In the genomic region with DNA sequence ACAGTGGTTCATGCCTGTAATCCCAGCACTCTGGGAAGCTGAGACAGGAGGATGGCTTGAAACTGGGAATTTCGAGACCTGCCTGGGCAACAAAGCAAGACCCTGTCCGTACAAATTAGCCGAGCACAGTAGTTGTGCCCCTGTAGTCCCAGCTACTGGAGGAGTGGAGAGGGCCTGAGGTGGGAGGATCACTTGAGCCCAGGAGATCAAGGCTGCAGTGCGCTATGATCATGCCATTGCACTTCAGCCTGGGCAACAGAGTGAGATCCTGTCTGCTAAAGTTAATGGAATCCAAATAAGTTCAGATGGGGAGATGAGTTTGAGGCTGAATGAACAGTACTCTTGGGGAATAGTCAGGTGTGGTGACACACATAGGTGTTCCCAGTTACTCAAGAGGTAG, we compare ENCODE assay signal across 30 cellular contexts. TPM values are rescaled to one million over a fixed set of nuclear protein-coding genes. Genes with fewer than 3 reads are reported as not detected.
"Had no signal": no experiment of that assay in that cellular context is flagged by ENCODE, and none has a peak within 500 bp of the region (broad histone marks: within the 10 kb centered on the region; RNA-seq: fewer than 3 reads in every experiment).

No MANE protein-coding gene starts in this region.

- H3K36me3 Mint-ChIP-seq: activated naive CD4-positive, alpha-beta T cell treated with anti-CD3 and anti-CD28 coated beads, Interleukin-2, amount 50 U/mL, for 72 hours; natural killer cell treated with Interleukin-12 subunit alpha and Interleukin-12 subunit beta and Interleukin-15 and Interleukin-18, amount 100 ng/mL, for 72 hours; stimulated activated memory B cell treated with anti-CD40 and anti-IgM and Interleukin-4, amounts not matched to agents 10 μg/mL and 1 μg/mL and 100 μg/mL, for 72 hours had no signal

- H3K4me1 Mint-ChIP-seq: central memory CD8-positive, alpha-beta T cell; stimulated activated memory B cell treated with anti-CD40 and anti-IgM and Interleukin-4, amounts not matched to agents 10 μg/mL and 1 μg/mL and 100 μg/mL, for 72 hours; stimulated activated naive CD8-positive, alpha-beta T cell treated with anti-CD3 and anti-CD28 coated beads, Interleukin-15, amount 100 ng/mL, for 72 hours had no signal

- H3K4me3 ChIP-seq: esophagus muscularis mucosa, heart right ventricle, left lung, lower lobe of right lung, ovary, smooth muscle cell, upper lobe of left lung, vagina had no signal

- H3K4me3 Mint-ChIP-seq: activated CD8-positive, alpha-beta T cell treated with anti-CD3 and anti-CD28 coated beads for 36 hours; central memory CD8-positive, alpha-beta T cell; dendritic cell treated with granulocyte-macrophage colony-stimulating factor and Interleukin-4, amounts not matched to agents 40 ng/mL and 50 ng/mL, for 4 days; endodermal cell; natural killer cell treated with Interleukin-12 subunit alpha and Interleukin-12 subunit beta and Interleukin-15 and Interleukin-18, amount 100 ng/mL, for 72 hours; stimulated activated memory B cell treated with anti-CD40 and anti-IgM and Interleukin-4, amounts not matched to agents 10 μg/mL and 1 μg/mL and 100 μg/mL, for 72 hours; stimulated activated naive CD8-positive, alpha-beta T cell treated with anti-CD3 and anti-CD28 coated beads, Interleukin-15, amount 100 ng/mL, for 72 hours had no signal

- H3K27me3 Mint-ChIP-seq: dendritic cell treated with granulocyte-macrophage colony-stimulating factor and Interleukin-4, amounts not matched to agents 40 ng/mL and 50 ng/mL, for 4 days; progenitor cell of endocrine pancreas had no signal

- ATAC-seq: activated CD8-positive, alpha-beta T cell treated with anti-CD3 and anti-CD28 coated beads for 36 hours; activated naive CD4-positive, alpha-beta T cell treated with anti-CD3 and anti-CD28 coated beads, Interleukin-2, amount 50 U/mL, for 72 hours; heart right ventricle; left lung; lower lobe of right lung; natural killer cell treated with Interleukin-12 subunit alpha and Interleukin-12 subunit beta and Interleukin-15 and Interleukin-18, amount 100 ng/mL, for 72 hours; stimulated activated memory B cell treated with anti-CD40 and anti-IgM and Interleukin-4, amounts not matched to agents 10 μg/mL and 1 μg/mL and 100 μg/mL, for 72 hours; stimulated activated naive CD8-positive, alpha-beta T cell treated with anti-CD3 and anti-CD28 coated beads, Interleukin-15, amount 100 ng/mL, for 72 hours had no signal

- H3K9me3 ChIP-seq: esophagus muscularis mucosa, heart right ventricle, left lung, lower lobe of right lung, ovary, upper lobe of left lung, vagina had no signal

- H3K4me1 ChIP-seq: esophagus muscularis mucosa, heart right ventricle, left lung, lower lobe of right lung, vagina had no signal

- H3K36me3 ChIP-seq: esophagus muscularis mucosa, heart right ventricle, left lung, lower lobe of right lung, ovary, upper lobe of left lung, vagina had no signal

- H3K27me3 ChIP-seq: ovary, upper lobe of left lung, vagina had no signal

- H3K27ac Mint-ChIP-seq: activated CD8-positive, alpha-beta T cell treated with anti-CD3 and anti-CD28 coated beads for 36 hours; activated naive CD4-positive, alpha-beta T cell treated with anti-CD3 and anti-CD28 coated beads, Interleukin-2, amount 50 U/mL, for 72 hours; activated T-helper 2 cell treated with anti-CD3 and anti-CD28 coated beads, Interferon-gamma antibody, Interleukin-2, Interleukin-4, amounts not matched to agents 10 μg/mL and 5 μg/mL and 100 μg/mL, durations not matched to agents 14 hours and 24 hours and 36 hours; dendritic cell treated with granulocyte-macrophage colony-stimulating factor and Interleukin-4, amounts not matched to agents 40 ng/mL and 50 ng/mL, for 4 days; endodermal cell; natural killer cell treated with Interleukin-12 subunit alpha and Interleukin-12 subunit beta and Interleukin-15 and Interleukin-18, amount 100 ng/mL, for 72 hours; stimulated activated memory B cell treated with anti-CD40 and anti-IgM and Interleukin-4, amounts not matched to agents 10 μg/mL and 1 μg/mL and 100 μg/mL, for 72 hours; stimulated activated naive CD8-positive, alpha-beta T cell treated with anti-CD3 and anti-CD28 coated beads, Interleukin-15, amount 100 ng/mL, for 72 hours had no signal

- DNase-seq: activated CD4-positive, alpha-beta T cell treated with anti-CD3 and anti-CD28 coated beads, Interleukin-2, amount 50 U/mL, for 1 hour; activated CD8-positive, alpha-beta T cell treated with anti-CD3 and anti-CD28 coated beads for 36 hours; activated naive CD4-positive, alpha-beta T cell; activated T-cell treated with anti-CD3 and anti-CD28 coated beads, Interleukin-2, amount 50 U/mL, for 48 hours; endodermal cell; foreskin melanocyte; heart right ventricle; left lung; lower lobe of right lung; mesenchymal stem cell; ovary; stimulated activated CD4-positive, alpha-beta T cell treated with anti-CD3 and anti-CD28 coated beads, Interleukin-1b, Interleukin-23, amount 100 ng/mL, for 48 hours; stimulated activated CD4-positive, alpha-beta T cell treated with anti-CD3 and anti-CD28 coated beads, Interleukin-4, amount 100 ng/mL, for 4 hours; stimulated activated CD8-positive, alpha-beta memory T cell treated with anti-CD3 and anti-CD28 coated beads, Interleukin-4, amount 100 ng/mL, for 48 hours; stimulated activated naive CD8-positive, alpha-beta T cell treated with anti-CD3 and anti-CD28 coated beads, Interleukin-15, amount 100 ng/mL, for 72 hours; substantia nigra; T-helper 2 cell; upper lobe of left lung had no signal

- H3K4me2 ChIP-seq: smooth muscle cell had no signal

- H3K9me3 Mint-ChIP-seq: activated CD8-positive, alpha-beta T cell treated with anti-CD3 and anti-CD28 coated beads for 36 hours; activated naive CD4-positive, alpha-beta T cell treated with anti-CD3 and anti-CD28 coated beads, Interleukin-2, amount 50 U/mL, for 72 hours; activated T-helper 2 cell treated with anti-CD3 and anti-CD28 coated beads, Interferon-gamma antibody, Interleukin-2, Interleukin-4, amounts not matched to agents 10 μg/mL and 5 μg/mL and 100 μg/mL, durations not matched to agents 14 hours and 24 hours and 36 hours; central memory CD8-positive, alpha-beta T cell; dendritic cell treated with granulocyte-macrophage colony-stimulating factor and Interleukin-4, amounts not matched to agents 40 ng/mL and 50 ng/mL, for 4 days; endodermal cell; natural killer cell treated with Interleukin-12 subunit alpha and Interleukin-12 subunit beta and Interleukin-15 and Interleukin-18, amount 100 ng/mL, for 72 hours; stimulated activated memory B cell treated with anti-CD40 and anti-IgM and Interleukin-4, amounts not matched to agents 10 μg/mL and 1 μg/mL and 100 μg/mL, for 72 hours; stimulated activated naive CD8-positive, alpha-beta T cell treated with anti-CD3 and anti-CD28 coated beads, Interleukin-15, amount 100 ng/mL, for 72 hours had no signal

- H3K27ac ChIP-seq: esophagus muscularis mucosa, heart right ventricle, left lung, lower lobe of right lung, ovary, upper lobe of left lung, vagina had no signal

RNA-seq across cellular contexts. Expression of a gene that starts 14.4 kb away (rescaled TPM):
- total RNA-seq: bronchial epithelial cell; esophagus muscularis mucosa; glomerular endothelial cell; natural killer cell treated with Interleukin-12 subunit alpha and Interleukin-12 subunit beta and Interleukin-15 and Interleukin-18, amount 100 ng/mL, for 72 hours; vagina had no signal
- polyA plus RNA-seq: heart right ventricle had no signal
